Comparison of ENCODE assay signal across 8 cellular contexts in the genomic region with DNA sequence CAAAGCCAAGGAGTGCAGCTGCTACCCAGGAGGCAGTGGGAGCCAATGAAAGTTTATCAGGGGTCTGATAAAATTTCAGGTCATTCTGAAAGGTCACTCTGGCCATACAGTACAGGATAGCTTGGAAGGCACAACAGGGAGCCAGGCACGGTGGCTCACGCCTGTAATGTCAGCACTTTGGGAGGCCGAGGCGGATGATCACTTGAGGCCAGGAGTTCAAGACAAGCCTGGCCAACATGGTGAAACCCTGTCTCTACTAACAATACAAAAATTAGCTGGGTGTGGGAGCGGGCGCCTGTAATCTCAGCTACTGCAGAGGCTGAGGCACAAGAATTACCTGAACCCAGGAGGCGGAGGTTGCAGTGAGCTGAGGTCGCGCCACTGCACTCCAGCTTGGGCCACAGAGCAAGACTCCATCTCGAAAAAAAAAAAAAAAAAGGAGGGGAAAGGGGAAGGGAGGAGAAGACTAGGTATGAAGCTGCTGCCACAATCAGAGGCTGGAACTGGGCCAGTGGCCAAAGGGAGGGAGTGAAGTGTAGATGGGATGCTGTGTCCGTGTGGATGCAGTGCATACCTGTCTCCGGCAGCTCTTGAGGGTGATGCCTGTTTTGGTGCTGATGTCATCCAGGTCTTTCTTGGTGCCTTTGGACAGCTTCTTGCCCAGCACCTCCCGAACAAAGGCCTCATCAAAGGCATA. TPM values are rescaled to one million over a fixed set of nuclear protein-coding genes. Genes with fewer than 3 reads are reported as not detected.
DNase-seq lines count a peak whose midpoint lies in the region; ATAC-seq, FAIRE-seq and TF ChIP-seq lines count a peak whose summit lies in the region.

No MANE protein-coding gene starts in this region.

- no peak for FAIRE-seq in bronchial epithelial cell (lab: Jason Lieb, UNC)

- H3K9ac ChIP-seq in HUES64 (ENCODE audit: low read depth, low read length) = peak overlapping the region; percentile 70

- H3K9me3 ChIP-seq in HUES64 (ENCODE audit: insufficient read depth, low read depth, low read length) = no peaks in the 10 kb centered on the region
- H3K9me3 ChIP-seq in mononuclear cell (ENCODE audit: low read depth, low read length) = no peaks in the 10 kb centered on the region

- no peak overlapping the region for H3K27ac ChIP-seq in HUES64 (ENCODE audit: low read depth, low read length)

- CTCF ChIA-PET in AG04449 (lab: Yijun Ruan, JAX) = interaction anchor here (1.3 to 33.3 kb wide), 13 partner anchors 15 to 176 kb away, joined by 3 to 1090 read pairs (median 28); a partner anchor contains a TSS

- TF ChIP-seq CTCF in AG04449 (IDR thresholded peaks at IDR 0.05; ENCODE audit: insufficient read depth, low read length, missing control alignments) = no peak
- TF ChIP-seq CTCF in bronchial epithelial cell (IDR thresholded peaks at IDR 0.05; ENCODE audit: insufficient read depth, low read length, severe bottlenecking) = no peak

- intact Hi-C loops in posterior vena cava (cut with DNase I) = loop anchor here in 1 of 2 donors (10.0 kb wide), 1 partner anchor 78 kb away; a partner anchor contains a TSS

- H3K27me3 ChIP-seq in HUES64 (ENCODE audit: insufficient read depth, low read length) (peaks cover 14% of the 10 kb centered on the region), bronchial epithelial cell (ENCODE audit: control insufficient read depth, insufficient read depth, low read length) (no peaks in the 10 kb centered on the region), mononuclear cell (ENCODE audit: insufficient read depth, low read length) (no peaks in the 10 kb centered on the region)

- DNase-seq in AG04449 (ENCODE audit: low read depth, low spot score) = no peak
- no peak for DNase-seq in bronchial epithelial cell (ENCODE audit: low read depth)
- no peak for DNase-seq in SKM-1 (lab: John Stamatoyannopoulos, UW; ENCODE audit: unreplicated experiment)
- no peak for DNase-seq in posterior vena cava (ENCODE audit: low spot score)
- no peak for DNase-seq in NCI-H526 treated with DMSO at 0.1 percent for 48 hours (lab: John Stamatoyannopoulos, UW)

- POLR2A ChIA-PET in AG04449 (lab: Yijun Ruan, JAX) = interaction anchor here (0.7 to 8.7 kb wide), 8 partner anchors 13 to 384 kb away, joined by 3 to 136 read pairs (median 18); a partner anchor contains a TSS

- H3K36me3 ChIP-seq in HUES64 (ENCODE audit: insufficient read depth, low read length) (peaks cover 43% of the 10 kb centered on the region), bronchial epithelial cell (ENCODE audit: control insufficient read depth, insufficient read depth, low read length) (peaks cover 26% of the 10 kb centered on the region)

- WGBS in HUES64 = 87% methylated on average over 13 of the region's 13 CpGs

- ATAC-seq in HG02981 (IDR thresholded peaks at IDR 0.05; ENCODE audit: unreplicated experiment) = no peak

- H3K4me1 ChIP-seq in HUES64 (ENCODE audit: insufficient read depth, low read length) (peaks cover 13% of the 10 kb centered on the region), mononuclear cell (ENCODE audit: insufficient read depth, low read length) (peaks cover 56% of the 10 kb centered on the region)

- H3K4me3 ChIP-seq in AG04449 (ENCODE audit: low read depth, low read length) (peak overlapping the region; percentile 94), HUES64 (ENCODE audit: low read length) (peak overlapping the region; percentile 88), bronchial epithelial cell (ENCODE audit: low read depth, low read length) (peak overlapping the region; percentile 79), mononuclear cell (ENCODE audit: low read length) (peak overlapping the region; percentile 71)

RNA-seq across cellular contexts. Expression of a gene that starts 1.1 kb away (rescaled TPM):
- 65.3 TPM for polyA plus RNA-seq in HUES64 (2013, experiment 1 of 2)
- polyA plus RNA-seq in HUES64 (2013, experiment 2 of 2) = 60.1 TPM
- 103 and 157 TPM in 2 replicates for total RNA-seq in bronchial epithelial cell
- total RNA-seq in mononuclear cell = 40.3 TPM
- 10 to 100 TPM; 39.7 to 40.8 TPM for total RNA-seq in posterior vena cava

RNA-seq across cellular contexts. Expression of a gene that starts 3.3 kb away (rescaled TPM):
- 22.0 TPM for polyA plus RNA-seq in HUES64 (2013, experiment 1 of 2)
- 24.9 TPM for polyA plus RNA-seq in HUES64 (2013, experiment 2 of 2)
- total RNA-seq in bronchial epithelial cell (19.6 and 29.7 TPM in 2 replicates), mononuclear cell (22.5 TPM), posterior vena cava (10 to 100 TPM; 31.8 to 36.7 TPM)

RNA-seq across cellular contexts. Expression of a gene that starts 7.5 kb away (rescaled TPM):
- not detected for polyA plus RNA-seq in HUES64 (2013, experiment 1 of 2)
- not detected for polyA plus RNA-seq in HUES64 (2013, experiment 2 of 2)
- not detected in 2 replicates for total RNA-seq in bronchial epithelial cell
- total RNA-seq in mononuclear cell = 130 TPM
- 1 to 10 TPM; 1.4 to 1.8 TPM for total RNA-seq in posterior vena cava

RNA-seq across cellular contexts. Expression of a gene that starts 13.0 kb away (rescaled TPM):
- polyA plus RNA-seq in HUES64 (2013, experiment 1 of 2) = 15.0 TPM
- 12.0 TPM for polyA plus RNA-seq in HUES64 (2013, experiment 2 of 2)
- 2.6 and 3.1 TPM in 2 replicates for total RNA-seq in bronchial epithelial cell
- 4.0 TPM for total RNA-seq in mononuclear cell
- 10 to 100 TPM in 1 of 2 donors, 1 to 10 TPM in 1; 7.4 to 38.7 TPM for total RNA-seq in posterior vena cava

RNA-seq across cellular contexts. Expression of a gene that starts 14.6 kb away (rescaled TPM):
- polyA plus RNA-seq in HUES64 (2013, experiment 1 of 2) = 12.4 TPM
- polyA plus RNA-seq in HUES64 (2013, experiment 2 of 2) = 15.3 TPM
- total RNA-seq in bronchial epithelial cell (2.9 and 5.6 TPM in 2 replicates), mononuclear cell (1.3 TPM), posterior vena cava (100 to 1,000 TPM; 111 to 131 TPM)

Comparison
In these comparisons a context has a peak if more than half of its experiments do, and no peak if none do; other contexts are left out.
1. RNA of a gene that starts 7.5 kb away (total RNA-seq): 130 TPM in mononuclear cell (single experiment); 1.4 to 1.8 TPM in posterior vena cava and not detected in bronchial epithelial cell; every median in the first group is over 10 times any median in the second.
2. Peak in every context shown above with its lines, with median percentiles within 50 percentile points of each other: H3K4me3 ChIP-seq.